Comparison of ENCODE assay signal across 31 cellular contexts in the genomic region with DNA sequence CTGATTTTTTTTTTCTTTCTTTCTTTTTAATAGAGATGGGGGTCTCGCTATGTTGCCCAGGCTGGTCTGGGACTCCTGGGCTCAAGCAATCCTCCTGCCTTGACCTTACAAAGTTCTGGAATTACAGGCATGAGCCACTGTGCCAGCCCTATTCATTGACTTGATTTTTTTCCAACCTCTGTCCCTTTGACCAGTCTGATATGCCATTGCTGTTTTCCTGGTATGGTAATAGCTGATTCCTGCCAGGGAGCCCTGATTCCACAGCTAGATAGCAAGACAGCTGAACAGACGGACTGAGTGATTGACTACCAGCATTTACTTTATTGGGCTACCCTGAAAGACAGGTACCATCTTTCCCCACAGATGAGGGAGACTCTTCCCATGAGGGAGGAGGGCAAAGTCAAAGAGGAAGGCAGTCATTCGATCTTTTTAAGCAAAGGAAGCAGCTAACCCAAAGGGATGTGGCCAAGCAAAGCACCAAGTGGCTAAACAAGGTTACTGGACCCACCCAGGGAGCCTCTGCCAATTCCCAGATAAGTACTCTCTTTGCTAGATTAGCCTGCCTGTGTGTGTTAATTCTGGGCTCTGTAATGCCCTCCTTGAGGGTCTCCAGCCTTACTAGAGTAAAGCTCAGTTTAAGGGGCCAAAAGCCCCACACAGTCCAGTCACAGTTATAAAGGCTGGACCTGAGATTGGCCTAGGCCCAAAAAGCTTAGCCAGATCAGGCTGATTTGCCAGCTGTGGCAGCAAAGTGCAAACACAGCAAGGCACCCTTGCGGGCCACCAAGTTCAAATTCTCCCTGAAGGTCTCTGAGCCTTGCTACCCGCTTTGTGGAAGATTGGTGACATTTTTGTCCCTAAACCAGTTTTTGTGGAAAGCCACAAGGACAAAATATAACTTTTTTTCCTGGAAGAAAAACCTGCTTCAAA.
DNase-seq lines count a peak whose midpoint lies in the region; ATAC-seq and TF ChIP-seq lines count a peak whose summit lies in the region.
"Had no signal": no experiment of that assay in that cellular context is flagged by ENCODE, and none has a peak within 500 bp of the region (broad histone marks: within the 10 kb centered on the region; RNA-seq: fewer than 3 reads in every experiment).

No MANE protein-coding gene starts in this region.

- peak overlapping the region; percentile 81 for H3K27ac Mint-ChIP-seq in chondrocyte (ENCODE audit: unreplicated experiment)
- peak overlapping the region; percentile 27 for H3K27ac Mint-ChIP-seq in osteocyte (ENCODE audit: unreplicated experiment)
- H3K27ac Mint-ChIP-seq: activated B cell treated with CpG ODN at 0.5 μM for 24 hours; activated CD4-positive, alpha-beta memory T cell treated with anti-CD3 and anti-CD28 coated beads for 36 hours; activated naive CD4-positive, alpha-beta T cell treated with anti-CD3 and anti-CD28 coated beads, Interleukin-2, amount 10 ng/mL, durations not matched to agents 7 days and 5 days; mesothelial cell of epicardium; naive thymus-derived CD8-positive, alpha-beta T cell had no signal

- peaks cover 41% of the 10 kb centered on the region for H3K4me1 ChIP-seq in MM.1S (ENCODE audit: low read length)
- H3K4me1 ChIP-seq: BE2C, spleen, transverse colon had no signal

- peaks cover 5% of the 10 kb centered on the region; the same call in 1 of the 2 replicates for H3F3A ChIP-seq in MM.1S (ENCODE audit: insufficient read depth, low read length)

- peak overlapping the region; percentile 36; the same call in 1 of the 2 replicates for H3K4me2 ChIP-seq in MM.1S (ENCODE audit: low read depth, low read length)

- H3K9me3 Mint-ChIP-seq in chondrocyte (ENCODE audit: low read depth) = peaks cover 8% of the 10 kb centered on the region
- peaks cover 4% of the 10 kb centered on the region for H3K9me3 Mint-ChIP-seq in osteocyte (ENCODE audit: unreplicated experiment)
- H3K9me3 Mint-ChIP-seq: activated B cell treated with CpG ODN at 0.5 μM for 24 hours; activated CD4-positive, alpha-beta memory T cell treated with anti-CD3 and anti-CD28 coated beads for 36 hours; activated naive CD4-positive, alpha-beta T cell treated with anti-CD3 and anti-CD28 coated beads, Interleukin-2, amount 10 ng/mL, durations not matched to agents 7 days and 5 days; H9; mesothelial cell of epicardium had no signal

- H3K4me1 Mint-ChIP-seq in chondrocyte (ENCODE audit: low read depth) (peaks cover 66% of the 10 kb centered on the region), osteocyte (ENCODE audit: unreplicated experiment) (peaks cover 37% of the 10 kb centered on the region)
- H3K4me1 Mint-ChIP-seq: activated B cell treated with CpG ODN at 0.5 μM for 24 hours; activated naive CD4-positive, alpha-beta T cell treated with anti-CD3 and anti-CD28 coated beads, Interleukin-2, amount 10 ng/mL, durations not matched to agents 7 days and 5 days; naive thymus-derived CD8-positive, alpha-beta T cell had no signal

- peak overlapping the region; percentile 65; the same call in 1 of the 2 replicates for H3K27ac ChIP-seq in MM.1S (ENCODE audit: low read length)
- H3K27ac ChIP-seq: spleen, transverse colon had no signal

- H3K27me3 Mint-ChIP-seq in chondrocyte (ENCODE audit: low read depth) (no peaks in the 10 kb centered on the region), osteocyte (ENCODE audit: unreplicated experiment) (no peaks in the 10 kb centered on the region)
- H3K27me3 Mint-ChIP-seq: activated B cell treated with CpG ODN at 0.5 μM for 24 hours; activated CD4-positive, alpha-beta memory T cell treated with anti-CD3 and anti-CD28 coated beads for 36 hours; activated naive CD4-positive, alpha-beta T cell treated with anti-CD3 and anti-CD28 coated beads, Interleukin-2, amount 10 ng/mL, durations not matched to agents 7 days and 5 days had no signal

- H4K20me1 ChIP-seq in MM.1S (ENCODE audit: insufficient read depth, low read length) = no peaks in the 10 kb centered on the region

- H3K79me2 ChIP-seq in MM.1S (ENCODE audit: low read length) = no peaks in the 10 kb centered on the region

- H3K36me3 Mint-ChIP-seq in chondrocyte (ENCODE audit: low read depth) (no peaks in the 10 kb centered on the region), osteocyte (ENCODE audit: unreplicated experiment) (no peaks in the 10 kb centered on the region)
- H3K36me3 Mint-ChIP-seq: activated CD4-positive, alpha-beta memory T cell treated with anti-CD3 and anti-CD28 coated beads for 36 hours; activated naive CD4-positive, alpha-beta T cell treated with anti-CD3 and anti-CD28 coated beads, Interleukin-2, amount 10 ng/mL, durations not matched to agents 7 days and 5 days; naive thymus-derived CD8-positive, alpha-beta T cell had no signal

- H3K9ac ChIP-seq in MM.1S (ENCODE audit: low read length) = no peak overlapping the region

- DNase-seq in AG20443 (ENCODE audit: low spot score) (peak; percentile 12), MM.1S (peak; percentile 51), chondrocyte (ENCODE audit: low spot score) (no peak), osteocyte (ENCODE audit: extremely low spot score, unreplicated experiment) (no peak), SK-N-DZ (ENCODE audit: low spot score) (no peak), OCI-M1 (lab: John Stamatoyannopoulos, UW) (no peak)
- DNase-seq in activated CD4-positive, alpha-beta T cell treated with anti-CD3 and anti-CD28 coated beads, Interleukin-2, amount 50 U/mL, for 1 hour = no peak
- DNase-seq: activated B cell treated with CpG ODN at 0.5 μM for 24 hours; activated CD4-positive, alpha-beta memory T cell treated with anti-CD3 and anti-CD28 coated beads for 36 hours; activated CD8-positive, alpha-beta memory T cell treated with anti-CD3 and anti-CD28 coated beads, Interleukin-2, amount 50 U/mL, for 48 hours; activated naive CD4-positive, alpha-beta T cell treated with anti-CD3 and anti-CD28 coated beads, Interleukin-2, amount 10 ng/mL, durations not matched to agents 7 days and 5 days; amygdala; BE2C; COR-L47; cortex of kidney; DMS53; H9; MG63; naive thymus-derived CD8-positive, alpha-beta T cell; NCI-H1436; NCI-H2107; NCI-H446; nucleus accumbens; SIG-M5; spleen; SW 1271; T1000; transverse colon had no signal

- H3K9me3 ChIP-seq in MM.1S (replicated peaks; ENCODE audit: insufficient read depth, low read length) = no peaks in the 10 kb centered on the region
- H3K9me3 ChIP-seq: BE2C, MG63, spleen, transverse colon had no signal

- H3K4me3 ChIP-seq in MM.1S (ENCODE audit: low read length) = no peak overlapping the region
- H3K4me3 ChIP-seq: MG63, spleen, transverse colon had no signal

- ATAC-seq in GM21529 (IDR thresholded peaks at IDR 0.05; ENCODE audit: unreplicated experiment) = no peak
- ATAC-seq: naive thymus-derived CD8-positive, alpha-beta T cell; Panc1 had no signal

- no peak overlapping the region for H3K4me3 Mint-ChIP-seq in chondrocyte (ENCODE audit: unreplicated experiment)
- H3K4me3 Mint-ChIP-seq in osteocyte (ENCODE audit: unreplicated experiment) = no peak overlapping the region
- H3K4me3 Mint-ChIP-seq: activated B cell treated with CpG ODN at 0.5 μM for 24 hours; activated CD4-positive, alpha-beta memory T cell treated with anti-CD3 and anti-CD28 coated beads for 36 hours; activated naive CD4-positive, alpha-beta T cell treated with anti-CD3 and anti-CD28 coated beads, Interleukin-2, amount 10 ng/mL, durations not matched to agents 7 days and 5 days; H9; mesothelial cell of epicardium; naive thymus-derived CD8-positive, alpha-beta T cell had no signal

- H3K27me3 ChIP-seq in MM.1S (replicated peaks; ENCODE audit: insufficient read depth, low read length) = no peaks in the 10 kb centered on the region
- H3K27me3 ChIP-seq: BE2C, MG63, transverse colon had no signal

- peak overlapping the region; percentile 47 for H2AFZ ChIP-seq in MM.1S (ENCODE audit: low read length)

- no peaks in the 10 kb centered on the region for H3K36me3 ChIP-seq in MM.1S (replicated peaks; ENCODE audit: insufficient read depth, low read length)
- H3K36me3 ChIP-seq: BE2C, MG63, spleen, transverse colon had no signal

- TF ChIP-seq CTCF in MM.1S (IDR thresholded peaks at IDR 0.05; ENCODE audit: low read length) (no peak), chondrocyte (IDR thresholded peaks at IDR 0.05) (no peak), osteocyte (IDR thresholded peaks at IDR 0.05) (no peak)

- H3K9me2 ChIP-seq in MM.1S (replicated peaks; ENCODE audit: insufficient read depth, low read length) = no peaks in the 10 kb centered on the region

Comparison
In these comparisons a context has a peak if more than half of its experiments do, and no peak if none do; other contexts are left out.
1. DNase-seq: peak in AG20443 (single experiment) and MM.1S (single experiment); none in chondrocyte (single experiment), osteocyte (single experiment), SK-N-DZ (single experiment), activated CD4-positive, alpha-beta T cell treated with anti-CD3 and anti-CD28 coated beads, Interleukin-2, amount 50 U/mL, for 1 hour (single experiment) and OCI-M1 (single experiment).